Comparison of ENCODE assay signal across 22 cellular contexts in the genomic region with DNA sequence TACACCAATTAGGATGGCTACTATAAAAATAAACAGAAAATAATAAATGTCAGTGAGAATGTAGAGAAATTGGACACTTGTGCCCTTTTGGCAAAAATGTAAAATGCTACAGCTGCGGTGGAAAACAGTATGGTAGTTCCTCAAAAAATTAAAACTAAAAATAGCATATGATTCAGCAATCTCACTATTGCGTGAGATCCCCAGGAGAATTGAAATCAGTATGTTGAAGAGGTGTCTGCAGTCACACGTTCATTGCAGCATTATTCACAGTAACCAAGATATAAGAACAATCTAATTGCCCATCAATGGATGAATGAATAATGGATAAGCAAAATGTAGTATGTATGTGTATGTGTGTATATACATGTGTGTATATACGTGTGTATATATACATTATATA. TPM values are rescaled to one million over a fixed set of nuclear protein-coding genes. Genes with fewer than 3 reads are reported as not detected.
A peak's percentile ranks its signal among the peaks of the same experiment; 100 is the strongest.
DNase-seq lines count a peak whose midpoint lies in the region; ATAC-seq, FAIRE-seq and TF ChIP-seq lines count a peak whose summit lies in the region.
"Had no signal": no experiment of that assay in that cellular context is flagged by ENCODE, and none has a peak within 500 bp of the region (broad histone marks: within the 10 kb centered on the region; RNA-seq: fewer than 3 reads in every experiment).

No MANE protein-coding gene starts in this region.

- RAD21 ChIA-PET in GM12878 (lab: Charles Lee; ENCODE audit: unreplicated experiment), result no interaction called here

- no peaks in the 10 kb centered on the region for H3K27me3 ChIP-seq in GM12878 (replicated peaks in 1 of 2; ENCODE audit: control insufficient read depth in 2 of 2, insufficient read depth in 2 of 2, low read length in 1 of 2)
- H3K27me3 ChIP-seq: breast epithelium, gastroesophageal sphincter, ovary, suprapubic skin had no signal

- no peak overlapping the region for H3K4me2 ChIP-seq in GM12878 (ENCODE audit: control insufficient read depth, insufficient read depth)

- TF ChIP-seq RAD21 in GM12878 (IDR thresholded peaks at IDR 0.05; ENCODE audit: insufficient read depth, low read depth, low read length), result no peak

- no peaks in the 10 kb centered on the region for H3K9me3 ChIP-seq in GM12878 (replicated peaks; ENCODE audit: control insufficient read depth, insufficient read depth, low read length)
- H3K9me3 ChIP-seq: breast epithelium, gastroesophageal sphincter, ovary, suprapubic skin had no signal

- ATAC-seq in HG03060 (IDR thresholded peaks at IDR 0.05; ENCODE audit: low read depth, unreplicated experiment) (peak; percentile 37), GM12878 (peak; percentile 73)
- ATAC-seq in activated CD8-positive, alpha-beta T cell treated with anti-CD3 and anti-CD28 coated beads for 36 hours, result no peak
- ATAC-seq: activated CD8-positive, alpha-beta T cell treated with anti-CD3 and anti-CD28 coated beads, Interleukin-2, amount 10 ng/mL, durations not matched to agents 7 days and 5 days; gastroesophageal sphincter; left ventricle myocardium superior; Panc1 had no signal

- H3K36me3 Mint-ChIP-seq in activated CD8-positive, alpha-beta T cell treated with anti-CD3 and anti-CD28 coated beads for 36 hours (ENCODE audit: low read depth), result no peaks in the 10 kb centered on the region

- SMC1A ChIA-PET in GM12878 (lab: Charles Lee; ENCODE audit: uncharacterized antibody, unreplicated experiment), result no interaction called here

- no peak overlapping the region for H3K27ac ChIP-seq in GM12878 (ENCODE audit: control insufficient read depth, insufficient read depth)
- H3K27ac ChIP-seq: breast epithelium, gastroesophageal sphincter, ovary, suprapubic skin, VCaP had no signal

- in situ Hi-C loops in GM12878 (cut with MboI), result no loop called here

- H3K4me1 Mint-ChIP-seq in activated CD8-positive, alpha-beta T cell treated with anti-CD3 and anti-CD28 coated beads for 36 hours (ENCODE audit: low read depth), result peaks cover 10% of the 10 kb centered on the region

- H4K20me1 ChIP-seq in GM12878 (ENCODE audit: control insufficient read depth, insufficient read depth), result no peaks in the 10 kb centered on the region

- CTCF ChIA-PET in GM12878 (lab: Yijun Ruan, JAX), result interaction anchor here (1.0 kb wide), 1 partner anchor 131 kb away, joined by 3 read pairs; no protein-coding TSS in a partner anchor
- CTCF ChIA-PET in activated CD8-positive, alpha-beta T cell treated with anti-CD3 and anti-CD28 coated beads for 36 hours (lab: Charles Lee), result interaction anchor here (0.9 kb wide), 1 partner anchor 75 kb away, joined by 3 read pairs; no protein-coding TSS in a partner anchor

- no peak overlapping the region for H3K4me3 ChIP-seq in GM12878
- H3K4me3 ChIP-seq: breast epithelium, gastroesophageal sphincter, ovary, suprapubic skin had no signal

- H3K27ac Mint-ChIP-seq in activated CD8-positive, alpha-beta T cell treated with anti-CD3 and anti-CD28 coated beads for 36 hours, result no peak overlapping the region
- H3K27ac Mint-ChIP-seq: activated CD8-positive, alpha-beta T cell treated with anti-CD3 and anti-CD28 coated beads, Interleukin-2, amount 10 ng/mL, durations not matched to agents 7 days and 5 days; activated T-helper 1 cell treated with anti-CD3 and anti-CD28 coated beads, Interleukin-12 subunit alpha, Interleukin-12 subunit beta, Interleukin-2, Interleukin-4 antibody, amounts not matched to agents 30 ng/mL and 10 ng/mL and 1 ng/mL, durations not matched to agents 14 hours and 24 hours and 36 hours had no signal

- no peak overlapping the region for H3K9ac ChIP-seq in GM12878 (ENCODE audit: control insufficient read depth, insufficient read depth, low read length)

- 39% methylated on average over 4 of the region's 4 CpGs for WGBS in GM12878 (ENCODE audit: insufficient coverage, insufficient replicate concordance, low lambda C conversion rate, missing lambda C conversion rate)

- POLR2A ChIA-PET in GM12878 (lab: Charles Lee), result no interaction called here
- POLR2A ChIA-PET in activated CD8-positive, alpha-beta T cell treated with anti-CD3 and anti-CD28 coated beads for 36 hours (lab: Charles Lee), result no interaction called here

- no peaks in the 10 kb centered on the region for H3K27me3 Mint-ChIP-seq in activated CD8-positive, alpha-beta T cell treated with anti-CD3 and anti-CD28 coated beads for 36 hours

- intact Hi-C loops in GM12878 (cut with micrococcal nuclease; ENCODE audit: unreplicated experiment), result loop anchor here (5.0 kb wide), 1 partner anchor 113 kb away; no protein-coding TSS in a partner anchor
- intact Hi-C loops in activated CD8-positive, alpha-beta T cell treated with anti-CD3 and anti-CD28 coated beads for 36 hours (cut with micrococcal nuclease), result no loop called here

- TF ChIP-seq EP300 in GM12878 (IDR thresholded peaks at IDR 0.05; ENCODE audit: borderline replicate concordance in 1 of 2, control insufficient read depth in 1 of 2, low read depth in 2 of 2, low read length in 2 of 2), result no peak

- no peaks in the 10 kb centered on the region for H3K4me1 ChIP-seq in GM12878 (ENCODE audit: control insufficient read depth, insufficient read depth, low read length)
- H3K4me1 ChIP-seq: breast epithelium, suprapubic skin had no signal

- no peak for TF ChIP-seq CTCF in GM12878 (IDR thresholded peaks at IDR 0.05 in 2 of 3, conservative IDR thresholded peaks at IDR 0.05 in 1 of 3; ENCODE audit: control insufficient read depth in 2 of 3, extremely low read depth in 1 of 3, insufficient read depth in 1 of 3, low read depth in 3 of 3, low read length in 3 of 3)
- TF ChIP-seq CTCF in activated CD8-positive, alpha-beta T cell treated with anti-CD3 and anti-CD28 coated beads for 36 hours (IDR thresholded peaks at IDR 0.05), result no peak

- H3K9me3 Mint-ChIP-seq in activated CD8-positive, alpha-beta T cell treated with anti-CD3 and anti-CD28 coated beads for 36 hours, result no peaks in the 10 kb centered on the region
- H3K9me3 Mint-ChIP-seq: activated T-helper 1 cell treated with anti-CD3 and anti-CD28 coated beads, Interleukin-12 subunit alpha, Interleukin-12 subunit beta, Interleukin-2, Interleukin-4 antibody, amounts not matched to agents 30 ng/mL and 10 ng/mL and 1 ng/mL, durations not matched to agents 14 hours and 24 hours and 36 hours had no signal

- H3K79me2 ChIP-seq in GM12878 (ENCODE audit: control insufficient read depth, insufficient read depth, low read length), result no peaks in the 10 kb centered on the region

- H3K36me3 ChIP-seq in GM12878 (ENCODE audit: control insufficient read depth in 2 of 2, insufficient read depth in 2 of 2, low read length in 1 of 2), result no peaks in the 10 kb centered on the region
- H3K36me3 ChIP-seq: breast epithelium, gastroesophageal sphincter, ovary, suprapubic skin had no signal

- FAIRE-seq in GM12878 (lab: Jason Lieb, UNC), result no peak

- no TSS peak for BruUV-seq in GM12878 (replicated peaks; lab: Mats Ljungman, UMichigan)

- peak; percentile 27 for DNase-seq in GDM1 (lab: John Stamatoyannopoulos, UW)
- DNase-seq in NOMO-1 (lab: John Stamatoyannopoulos, UW; ENCODE audit: unreplicated experiment in 2 of 2), result peak; percentile 56 to 85
- DNase-seq in GM12878 (ENCODE audit: low read depth, low spot score), result no peak
- DNase-seq in EL, result no peak
- DNase-seq in activated CD8-positive, alpha-beta T cell treated with anti-CD3 and anti-CD28 coated beads for 36 hours, result no peak
- DNase-seq in GM19240 (ENCODE audit: insufficient read length, low spot score), result no peak
- no peak for DNase-seq in HPDE6-E6E7 (ENCODE audit: extremely low spot score)
- DNase-seq: activated CD8-positive, alpha-beta T cell treated with anti-CD3 and anti-CD28 coated beads, Interleukin-2, amount 10 ng/mL, durations not matched to agents 7 days and 5 days; left ventricle myocardium superior; NCI-H187 treated with DMSO at 0.1 percent for 48 hours; ovary; stimulated activated CD4-positive, alpha-beta T cell treated with anti-CD3 and anti-CD28 coated beads, Interleukin-2, amount 100 ng/mL, for 48 hours; SW 1271 had no signal

- TF ChIP-seq POLR2A in GM12878 (IDR thresholded peaks at IDR 0.05; ENCODE audit: low read depth, low read length), result no peak

- no peak overlapping the region for H2AFZ ChIP-seq in GM12878 (ENCODE audit: control insufficient read depth, low read depth, low read length)

- H3K4me3 Mint-ChIP-seq in activated CD8-positive, alpha-beta T cell treated with anti-CD3 and anti-CD28 coated beads for 36 hours, result no peak overlapping the region
- H3K4me3 Mint-ChIP-seq: activated CD8-positive, alpha-beta T cell treated with anti-CD3 and anti-CD28 coated beads, Interleukin-2, amount 10 ng/mL, durations not matched to agents 7 days and 5 days; activated T-helper 1 cell treated with anti-CD3 and anti-CD28 coated beads, Interleukin-12 subunit alpha, Interleukin-12 subunit beta, Interleukin-2, Interleukin-4 antibody, amounts not matched to agents 30 ng/mL and 10 ng/mL and 1 ng/mL, durations not matched to agents 14 hours and 24 hours and 36 hours had no signal

RNA-seq across cellular contexts. Expression of a gene that starts 6.8 kb away (rescaled TPM):
- 0.54 and 1.7 TPM in 2 replicates for total RNA-seq in GM12878 (2013; cell fraction: nucleolus; rRNA removed)
- 0.11 TPM in 1 of 2 replicates, not detected in the other for total RNA-seq in GM12878 (2014; rRNA removed)
- not detected in 2 replicates for total RNA-seq in GM12878 (2014; rRNA removed; fragmentation: Illumina TruSeq; extraction: Trizol)
- total RNA-seq in GM12878 (2021), result not detected in 2 replicates
- polyA plus RNA-seq in GM12878 (2011; ENCODE audit: low read depth), result not detected
- polyA plus RNA-seq in GM12878 (2011; rRNA removed), result 0.42 and 0.52 TPM in 2 replicates
- polyA plus RNA-seq in GM12878 (2011; cell fraction: cytosol; rRNA removed), result 0.27 and 0.52 TPM in 2 replicates
- polyA plus RNA-seq in GM12878 (2011; cell fraction: nucleus; rRNA removed), result 1.4 and 2.4 TPM in 2 replicates
- 0.14 TPM in 1 of 2 replicates, not detected in the other for polyA plus RNA-seq in GM12878 (2012)
- 0.06 TPM in 1 of 2 replicates, not detected in the other for polyA plus RNA-seq in GM12878 (2014; fragmentation: Illumina TruSeq; extraction: Trizol)
- polyA plus RNA-seq in GM12878 (2014; fragmentation: Nextera tagmentation; extraction: Ambion mirVana), result under 1 TPM; 0.24 to 0.40 TPM
- 0.15 TPM in 1 of 2 replicates, not detected in the other for polyA plus RNA-seq in GM12878 (2014; rRNA removed)
- polyA plus RNA-seq in GM12878 (2016; fragmentation: Nextera tagmentation; extraction: Ambion mirVana), result not detected
- not detected in 2 replicates for polyA minus RNA-seq in GM12878 (2011; rRNA and poly(A)+ RNA removed)
- polyA minus RNA-seq in GM12878 (2011; cell fraction: cytosol; rRNA and poly(A)+ RNA removed), result not detected in 2 replicates
- polyA minus RNA-seq in GM12878 (2011; cell fraction: nucleus; rRNA and poly(A)+ RNA removed), result 0.57 and 0.60 TPM in 2 replicates
- not detected for total RNA-seq in activated CD8-positive, alpha-beta T cell treated with anti-CD3 and anti-CD28 coated beads for 36 hours
- total RNA-seq: activated CD8-positive, alpha-beta T cell treated with anti-CD3 and anti-CD28 coated beads, Interleukin-2, amount 10 ng/mL, durations not matched to agents 7 days and 5 days; activated T-helper 1 cell treated with anti-CD3 and anti-CD28 coated beads, Interleukin-12 subunit alpha, Interleukin-12 subunit beta, Interleukin-2, Interleukin-4 antibody, amounts not matched to agents 30 ng/mL and 10 ng/mL and 1 ng/mL, durations not matched to agents 14 hours and 24 hours and 36 hours; breast epithelium; dermis microvascular lymphatic vessel endothelial cell; gastroesophageal sphincter; H4; left ventricle myocardium superior; ovary; suprapubic skin had no signal
- polyA plus RNA-seq: ovary had no signal

RNA-seq across cellular contexts. Expression of a gene that starts 24.5 kb away (rescaled TPM):
- total RNA-seq in GM12878 (2013; cell fraction: nucleolus; rRNA removed), result 1.0 and 1.1 TPM in 2 replicates
- total RNA-seq in GM12878 (2014; rRNA removed), result not detected in 2 replicates
- total RNA-seq in GM12878 (2014; rRNA removed; fragmentation: Illumina TruSeq; extraction: Trizol), result not detected in 2 replicates
- total RNA-seq in GM12878 (2021), result not detected in 2 replicates
- not detected for polyA plus RNA-seq in GM12878 (2011; ENCODE audit: low read depth)
- 0.04 and 0.13 TPM in 2 replicates for polyA plus RNA-seq in GM12878 (2011; rRNA removed)
- not detected in 2 replicates for polyA plus RNA-seq in GM12878 (2011; cell fraction: cytosol; rRNA removed)
- 0.24 TPM in 1 of 2 replicates, not detected in the other for polyA plus RNA-seq in GM12878 (2011; cell fraction: nucleus; rRNA removed)
- polyA plus RNA-seq in GM12878 (2012), result not detected in 2 replicates
- polyA plus RNA-seq in GM12878 (2014; fragmentation: Illumina TruSeq; extraction: Trizol), result not detected in 2 replicates
- polyA plus RNA-seq in GM12878 (2014; fragmentation: Nextera tagmentation; extraction: Ambion mirVana), result not detected
- polyA plus RNA-seq in GM12878 (2014; rRNA removed), result not detected in 2 replicates
- not detected for polyA plus RNA-seq in GM12878 (2016; fragmentation: Nextera tagmentation; extraction: Ambion mirVana)
- 1.0 and 2.7 TPM in 2 replicates for polyA minus RNA-seq in GM12878 (2011; rRNA and poly(A)+ RNA removed)
- not detected in 2 replicates for polyA minus RNA-seq in GM12878 (2011; cell fraction: cytosol; rRNA and poly(A)+ RNA removed)
- 0.57 and 0.73 TPM in 2 replicates for polyA minus RNA-seq in GM12878 (2011; cell fraction: nucleus; rRNA and poly(A)+ RNA removed)
- not detected for total RNA-seq in activated CD8-positive, alpha-beta T cell treated with anti-CD3 and anti-CD28 coated beads for 36 hours
- total RNA-seq: activated CD8-positive, alpha-beta T cell treated with anti-CD3 and anti-CD28 coated beads, Interleukin-2, amount 10 ng/mL, durations not matched to agents 7 days and 5 days; activated T-helper 1 cell treated with anti-CD3 and anti-CD28 coated beads, Interleukin-12 subunit alpha, Interleukin-12 subunit beta, Interleukin-2, Interleukin-4 antibody, amounts not matched to agents 30 ng/mL and 10 ng/mL and 1 ng/mL, durations not matched to agents 14 hours and 24 hours and 36 hours; dermis microvascular lymphatic vessel endothelial cell; H4; left ventricle myocardium superior; suprapubic skin had no signal
- polyA plus RNA-seq: ovary had no signal

RNA-seq across cellular contexts. Expression of a gene that starts 26.2 kb away (rescaled TPM):
- total RNA-seq in GM12878 (2013; cell fraction: nucleolus; rRNA removed), result not detected in 2 replicates
- total RNA-seq in GM12878 (2014; rRNA removed), result not detected in 2 replicates
- total RNA-seq in GM12878 (2014; rRNA removed; fragmentation: Illumina TruSeq; extraction: Trizol), result not detected in 2 replicates
- not detected in 2 replicates for total RNA-seq in GM12878 (2021)
- polyA plus RNA-seq in GM12878 (2011; ENCODE audit: low read depth), result not detected
- polyA plus RNA-seq in GM12878 (2011; rRNA removed), result not detected in 2 replicates
- polyA plus RNA-seq in GM12878 (2011; cell fraction: cytosol; rRNA removed), result not detected in 2 replicates
- polyA plus RNA-seq in GM12878 (2011; cell fraction: nucleus; rRNA removed), result not detected in 2 replicates
- polyA plus RNA-seq in GM12878 (2012), result not detected in 2 replicates
- polyA plus RNA-seq in GM12878 (2014; fragmentation: Illumina TruSeq; extraction: Trizol), result not detected in 2 replicates
- polyA plus RNA-seq in GM12878 (2014; fragmentation: Nextera tagmentation; extraction: Ambion mirVana), result not detected
- not detected in 2 replicates for polyA plus RNA-seq in GM12878 (2014; rRNA removed)
- not detected for polyA plus RNA-seq in GM12878 (2016; fragmentation: Nextera tagmentation; extraction: Ambion mirVana)
- polyA minus RNA-seq in GM12878 (2011; rRNA and poly(A)+ RNA removed), result not detected in 2 replicates
- polyA minus RNA-seq in GM12878 (2011; cell fraction: cytosol; rRNA and poly(A)+ RNA removed), result not detected in 2 replicates
- not detected in 2 replicates for polyA minus RNA-seq in GM12878 (2011; cell fraction: nucleus; rRNA and poly(A)+ RNA removed)
- not detected for total RNA-seq in activated CD8-positive, alpha-beta T cell treated with anti-CD3 and anti-CD28 coated beads for 36 hours
- total RNA-seq: activated CD8-positive, alpha-beta T cell treated with anti-CD3 and anti-CD28 coated beads, Interleukin-2, amount 10 ng/mL, durations not matched to agents 7 days and 5 days; activated T-helper 1 cell treated with anti-CD3 and anti-CD28 coated beads, Interleukin-12 subunit alpha, Interleukin-12 subunit beta, Interleukin-2, Interleukin-4 antibody, amounts not matched to agents 30 ng/mL and 10 ng/mL and 1 ng/mL, durations not matched to agents 14 hours and 24 hours and 36 hours; breast epithelium; dermis microvascular lymphatic vessel endothelial cell; gastroesophageal sphincter; H4; left ventricle myocardium superior; ovary; suprapubic skin had no signal
- polyA plus RNA-seq: ovary had no signal

RNA-seq across cellular contexts. Expression of a gene that starts 32.4 kb away (rescaled TPM):
- 0.40 and 0.76 TPM in 2 replicates for total RNA-seq in GM12878 (2013; cell fraction: nucleolus; rRNA removed)
- total RNA-seq in GM12878 (2014; rRNA removed) (not detected in 2 replicates), GM12878 (2014; rRNA removed; fragmentation: Illumina TruSeq; extraction: Trizol) (not detected in 2 replicates), GM12878 (2021) (not detected in 2 replicates)
- polyA plus RNA-seq in GM12878 (2011; ENCODE audit: low read depth), result not detected
- polyA plus RNA-seq in GM12878 (2011; rRNA removed) (not detected in 2 replicates), GM12878 (2014; fragmentation: Illumina TruSeq; extraction: Trizol) (not detected in 2 replicates), GM12878 (2014; fragmentation: Nextera tagmentation; extraction: Ambion mirVana) (not detected), GM12878 (2014; rRNA removed) (not detected in 2 replicates), GM12878 (2016; fragmentation: Nextera tagmentation; extraction: Ambion mirVana) (not detected)
- polyA plus RNA-seq in GM12878 (2011; cell fraction: cytosol; rRNA removed), result not detected in 2 replicates
- 0.13 TPM in 1 of 2 replicates, not detected in the other for polyA plus RNA-seq in GM12878 (2011; cell fraction: nucleus; rRNA removed)
- polyA plus RNA-seq in GM12878 (2012), result not detected in 2 replicates
- polyA minus RNA-seq in GM12878 (2011; rRNA and poly(A)+ RNA removed), result not detected in 2 replicates
- not detected in 2 replicates for polyA minus RNA-seq in GM12878 (2011; cell fraction: cytosol; rRNA and poly(A)+ RNA removed)
- 0.60 TPM in 1 of 2 replicates, not detected in the other for polyA minus RNA-seq in GM12878 (2011; cell fraction: nucleus; rRNA and poly(A)+ RNA removed)
- not detected for total RNA-seq in activated CD8-positive, alpha-beta T cell treated with anti-CD3 and anti-CD28 coated beads for 36 hours
- total RNA-seq: activated CD8-positive, alpha-beta T cell treated with anti-CD3 and anti-CD28 coated beads, Interleukin-2, amount 10 ng/mL, durations not matched to agents 7 days and 5 days; activated T-helper 1 cell treated with anti-CD3 and anti-CD28 coated beads, Interleukin-12 subunit alpha, Interleukin-12 subunit beta, Interleukin-2, Interleukin-4 antibody, amounts not matched to agents 30 ng/mL and 10 ng/mL and 1 ng/mL, durations not matched to agents 14 hours and 24 hours and 36 hours; dermis microvascular lymphatic vessel endothelial cell; H4; left ventricle myocardium superior; suprapubic skin had no signal
- polyA plus RNA-seq: ovary had no signal

RNA-seq across cellular contexts. Expression of a gene that starts 42.0 kb away (rescaled TPM):
- not detected in 2 replicates for total RNA-seq in GM12878 (2013; cell fraction: nucleolus; rRNA removed)
- total RNA-seq in GM12878 (2014; rRNA removed) (not detected in 2 replicates), GM12878 (2014; rRNA removed; fragmentation: Illumina TruSeq; extraction: Trizol) (not detected in 2 replicates), GM12878 (2021) (not detected in 2 replicates)
- polyA plus RNA-seq in GM12878 (2011; ENCODE audit: low read depth), result not detected
- polyA plus RNA-seq in GM12878 (2011; rRNA removed) (not detected in 2 replicates), GM12878 (2014; fragmentation: Illumina TruSeq; extraction: Trizol) (not detected in 2 replicates), GM12878 (2014; fragmentation: Nextera tagmentation; extraction: Ambion mirVana) (not detected), GM12878 (2014; rRNA removed) (not detected in 2 replicates), GM12878 (2016; fragmentation: Nextera tagmentation; extraction: Ambion mirVana) (not detected)
- polyA plus RNA-seq in GM12878 (2011; cell fraction: cytosol; rRNA removed), result not detected in 2 replicates
- polyA plus RNA-seq in GM12878 (2011; cell fraction: nucleus; rRNA removed), result not detected in 2 replicates
- not detected in 2 replicates for polyA plus RNA-seq in GM12878 (2012)
- polyA minus RNA-seq in GM12878 (2011; rRNA and poly(A)+ RNA removed), result not detected in 2 replicates
- not detected in 2 replicates for polyA minus RNA-seq in GM12878 (2011; cell fraction: cytosol; rRNA and poly(A)+ RNA removed)
- polyA minus RNA-seq in GM12878 (2011; cell fraction: nucleus; rRNA and poly(A)+ RNA removed), result not detected in 2 replicates
- total RNA-seq in activated CD8-positive, alpha-beta T cell treated with anti-CD3 and anti-CD28 coated beads for 36 hours, result not detected
- total RNA-seq: activated CD8-positive, alpha-beta T cell treated with anti-CD3 and anti-CD28 coated beads, Interleukin-2, amount 10 ng/mL, durations not matched to agents 7 days and 5 days; activated T-helper 1 cell treated with anti-CD3 and anti-CD28 coated beads, Interleukin-12 subunit alpha, Interleukin-12 subunit beta, Interleukin-2, Interleukin-4 antibody, amounts not matched to agents 30 ng/mL and 10 ng/mL and 1 ng/mL, durations not matched to agents 14 hours and 24 hours and 36 hours; breast epithelium; dermis microvascular lymphatic vessel endothelial cell; gastroesophageal sphincter; H4; left ventricle myocardium superior; ovary; suprapubic skin had no signal
- polyA plus RNA-seq: ovary had no signal

Comparison
In these comparisons a context has a peak if more than half of its experiments do, and no peak if none do; other contexts are left out.
1. DNase-seq: peak in GDM1 (single experiment) and NOMO-1 (2 of 2); none in GM12878 (single experiment), EL (single experiment), activated CD8-positive, alpha-beta T cell treated with anti-CD3 and anti-CD28 coated beads for 36 hours (single experiment), GM19240 (single experiment) and HPDE6-E6E7 (single experiment).